ENCODE assay signal across 20 cellular contexts in genomic region chr6:37015532-37015931, GRCh38. TPM values are rescaled to one million over a fixed set of nuclear protein-coding genes. Genes with fewer than 3 reads are reported as not detected.
"Had no signal": no experiment of that assay in that cellular context is flagged by ENCODE, and none has a peak within 500 bp of the region (broad histone marks: within the 10 kb centered on the region; RNA-seq: fewer than 3 reads in every experiment).

No MANE protein-coding gene starts in this region.

- H3K9me3 Mint-ChIP-seq: effector memory CD8-positive, alpha-beta T cell; natural killer cell treated with Interleukin-12 subunit alpha and Interleukin-12 subunit beta and Interleukin-15 and Interleukin-18, amount 100 ng/mL, for 72 hours had no signal

- ATAC-seq: effector memory CD8-positive, alpha-beta T cell; gastroesophageal sphincter; left lobe of liver; natural killer cell treated with Interleukin-12 subunit alpha and Interleukin-12 subunit beta and Interleukin-15 and Interleukin-18, amount 100 ng/mL, for 72 hours; psoas muscle; right lobe of liver had no signal

- H3K27me3 ChIP-seq: esophagus squamous epithelium, gastroesophageal sphincter, right lobe of liver had no signal

- H3K27me3 Mint-ChIP-seq: effector memory CD8-positive, alpha-beta T cell; natural killer cell treated with Interleukin-12 subunit alpha and Interleukin-12 subunit beta and Interleukin-15 and Interleukin-18, amount 100 ng/mL, for 72 hours had no signal

- H3K9me3 ChIP-seq: esophagus squamous epithelium, gastroesophageal sphincter, psoas muscle, right lobe of liver had no signal

- H3K4me3 Mint-ChIP-seq: effector memory CD8-positive, alpha-beta T cell; natural killer cell treated with Interleukin-12 subunit alpha and Interleukin-12 subunit beta and Interleukin-15 and Interleukin-18, amount 100 ng/mL, for 72 hours had no signal

- H3K36me3 ChIP-seq: esophagus squamous epithelium, gastroesophageal sphincter, right lobe of liver had no signal

- H3K36me3 Mint-ChIP-seq: natural killer cell treated with Interleukin-12 subunit alpha and Interleukin-12 subunit beta and Interleukin-15 and Interleukin-18, amount 100 ng/mL, for 72 hours had no signal

- H3K9ac ChIP-seq: parathyroid adenoma had no signal

- H3K27ac ChIP-seq: esophagus squamous epithelium, gastroesophageal sphincter, parathyroid adenoma, psoas muscle, right lobe of liver had no signal

- H3K27ac Mint-ChIP-seq: effector memory CD8-positive, alpha-beta T cell had no signal

- H3K4me3 ChIP-seq: esophagus squamous epithelium, gastroesophageal sphincter, psoas muscle, right lobe of liver had no signal

- DNase-seq: cortex of kidney; effector memory CD8-positive, alpha-beta T cell; esophagus squamous epithelium; foreskin fibroblast; glutamatergic neuron; islet precursor cell; mammary epithelial cell; psoas muscle; retina; right lobe of liver; stimulated activated CD4-positive, alpha-beta T cell treated with anti-CD3 and anti-CD28 coated beads, Interleukin-4, amount 100 ng/mL, for 24 hours; stimulated activated naive CD4-positive, alpha-beta T cell treated with Interleukin-2 at 50 U/mL for 16 hours; trophoblast cell had no signal

RNA-seq across cellular contexts. Expression of gene FGD2, which starts 10.1 kb away (rescaled TPM):
- total RNA-seq: chondrocyte, epithelial cell of proximal tubule, mammary epithelial cell, myocyte had no signal
- polyA plus RNA-seq: mammary epithelial cell had no signal
